1 cellular context compared by ENCODE assay signal in genomic region chr19:4851551-4852290, GRCh38.
TF ChIP-seq lines count a peak whose summit lies in the region.

No MANE protein-coding gene starts in this region.

TF ChIP-seq in HepG2, 621 proteins besides CTCF, POLR2A, EP300 and RAD21 (continued from another document and continues in another):
- TF ChIP-seq DMTF1 (CRISPR knock-in tag; IDR thresholded peaks at IDR 0.05): no peak
- TF ChIP-seq ZNF501 (CRISPR knock-in tag; IDR thresholded peaks at IDR 0.05): 0 out of 2 replicates have a peak, but pooled peaks have one; percentile 50
- no peak for TF ChIP-seq FOXM1 (CRISPR knock-in tag; IDR thresholded peaks at IDR 0.05)
- no peak for TF ChIP-seq NR2F6 (IDR thresholded peaks at IDR 0.05)
- peak; percentile 67 for TF ChIP-seq NR2F6 (CRISPR knock-in tag; IDR thresholded peaks at IDR 0.05)
- TF ChIP-seq ISX (CRISPR knock-in tag; conservative IDR thresholded peaks at IDR 0.05): no peak
- TF ChIP-seq SOX6 (IDR thresholded peaks at IDR 0.05): no peak
- peak; percentile 55; the same call in 1 of the 2 replicates for TF ChIP-seq SOX6 (CRISPR knock-in tag; IDR thresholded peaks at IDR 0.05)
- TF ChIP-seq CHD4 (IDR thresholded peaks at IDR 0.05; ENCODE audit: borderline replicate concordance, low read length): peak; percentile 22; the same call in 1 of the 2 replicates
- TF ChIP-seq YEATS2 (CRISPR knock-in tag; IDR thresholded peaks at IDR 0.05; ENCODE audit: borderline replicate concordance): peak; percentile 25; the same call in 1 of the 2 replicates
- no peak for TF ChIP-seq BRCA1 (CRISPR knock-in tag; IDR thresholded peaks at IDR 0.05)
- TF ChIP-seq HDAC1 (CRISPR knock-in tag; IDR thresholded peaks at IDR 0.05): peak; percentile 67
- peak; percentile 39; the same call in 1 of the 2 replicates for TF ChIP-seq SMAD3 (CRISPR knock-in tag; IDR thresholded peaks at IDR 0.05)
- TF ChIP-seq NFE2 (CRISPR knock-in tag; IDR thresholded peaks at IDR 0.05): no peak
- peak; percentile 43; the same call in 1 of the 2 replicates for TF ChIP-seq TFAP4 (IDR thresholded peaks at IDR 0.05; ENCODE audit: borderline replicate concordance, low read depth)
- no peak for TF ChIP-seq ETV6 (CRISPR knock-in tag; conservative IDR thresholded peaks at IDR 0.05)
- no peak for TF ChIP-seq CBX2 (IDR thresholded peaks at IDR 0.05; ENCODE audit: low read depth, low read length)
- TF ChIP-seq CBX2 (CRISPR knock-in tag; IDR thresholded peaks at IDR 0.05; ENCODE audit: low read depth): no peak
- no peak for TF ChIP-seq NCOA5 (CRISPR knock-in tag; IDR thresholded peaks at IDR 0.05)
- TF ChIP-seq ZNF484 (CRISPR knock-in tag; IDR thresholded peaks at IDR 0.05; ENCODE audit: borderline replicate concordance, low read depth): no peak
- peak; percentile 67 for TF ChIP-seq ZFP91 (CRISPR knock-in tag; IDR thresholded peaks at IDR 0.05; ENCODE audit: borderline replicate concordance)
- peak; percentile 86 for TF ChIP-seq HNF4A (CRISPR knock-in tag; IDR thresholded peaks at IDR 0.05)
- TF ChIP-seq ZFP36 (IDR thresholded peaks at IDR 0.05; ENCODE audit: borderline replicate concordance, low read depth, low read length, partially characterized antibody): no peak
- no peak for TF ChIP-seq HOXA9 (CRISPR knock-in tag; IDR thresholded peaks at IDR 0.05; ENCODE audit: borderline replicate concordance)
- TF ChIP-seq ZBTB49 (CRISPR knock-in tag; IDR thresholded peaks at IDR 0.05; ENCODE audit: borderline replicate concordance): no peak
- TF ChIP-seq TBX2 (CRISPR knock-in tag; IDR thresholded peaks at IDR 0.05; ENCODE audit: borderline replicate concordance): peak; percentile 65; the same call in 1 of the 2 replicates
- no peak for TF ChIP-seq LCORL (IDR thresholded peaks at IDR 0.05)
- TF ChIP-seq LCORL (CRISPR knock-in tag; IDR thresholded peaks at IDR 0.05): peak; percentile 70
- peak; percentile 50; the same call in 1 of the 2 replicates for TF ChIP-seq ZNF747 (CRISPR knock-in tag; IDR thresholded peaks at IDR 0.05; ENCODE audit: borderline replicate concordance)
- TF ChIP-seq ZNF430 (CRISPR knock-in tag; IDR thresholded peaks at IDR 0.05): no peak
- no peak for TF ChIP-seq ZNF879 (CRISPR knock-in tag; IDR thresholded peaks at IDR 0.05)
- no peak for TF ChIP-seq MLLT10 (CRISPR knock-in tag; IDR thresholded peaks at IDR 0.05)
- no peak for TF ChIP-seq CENPBD1 (CRISPR knock-in tag; IDR thresholded peaks at IDR 0.05; ENCODE audit: borderline replicate concordance, low read depth)
- no peak for TF ChIP-seq ZSCAN29 (CRISPR knock-in tag; conservative IDR thresholded peaks at IDR 0.05)
- TF ChIP-seq ZBTB7B (CRISPR knock-in tag; IDR thresholded peaks at IDR 0.05): peak; percentile 94
- no peak for TF ChIP-seq RORA (CRISPR knock-in tag; IDR thresholded peaks at IDR 0.05)
- no peak for TF ChIP-seq U2AF2 (IDR thresholded peaks at IDR 0.05; ENCODE audit: low read depth, low read length)
- TF ChIP-seq RARA (CRISPR knock-in tag; IDR thresholded peaks at IDR 0.05): peak; percentile 19; the same call in 1 of the 2 replicates
- 0 out of 2 replicates have a peak, but pooled peaks have one; percentile 28 for TF ChIP-seq ETV5 (CRISPR knock-in tag; IDR thresholded peaks at IDR 0.05; ENCODE audit: borderline replicate concordance)
- TF ChIP-seq CENPX (CRISPR knock-in tag; IDR thresholded peaks at IDR 0.05): no peak
- TF ChIP-seq BRD4 (CRISPR knock-in tag; IDR thresholded peaks at IDR 0.05): no peak
- no peak for TF ChIP-seq ZFP82 (CRISPR knock-in tag; IDR thresholded peaks at IDR 0.05; ENCODE audit: borderline replicate concordance)
- TF ChIP-seq ZNF776 (CRISPR knock-in tag; IDR thresholded peaks at IDR 0.05): no peak
- TF ChIP-seq NCOA1 (CRISPR knock-in tag; IDR thresholded peaks at IDR 0.05): no peak
- no peak for TF ChIP-seq ZNF546 (CRISPR knock-in tag; conservative IDR thresholded peaks at IDR 0.05)
- no peak for TF ChIP-seq SNAPC4 (CRISPR knock-in tag; IDR thresholded peaks at IDR 0.05)
- TF ChIP-seq ZHX1 (CRISPR knock-in tag; IDR thresholded peaks at IDR 0.05; ENCODE audit: low read depth): peak; percentile 58; the same call in 1 of the 2 replicates
- TF ChIP-seq GATAD2A (CRISPR knock-in tag; IDR thresholded peaks at IDR 0.05): peak; percentile 69
- peak; percentile 70 for TF ChIP-seq ELF3 (CRISPR knock-in tag; IDR thresholded peaks at IDR 0.05)
- no peak for TF ChIP-seq ZNF713 (CRISPR knock-in tag; IDR thresholded peaks at IDR 0.05)
- TF ChIP-seq ZSCAN21 (CRISPR knock-in tag; IDR thresholded peaks at IDR 0.05; ENCODE audit: borderline replicate concordance): peak; percentile 56; the same call in 1 of the 2 replicates
- TF ChIP-seq MEF2D (CRISPR knock-in tag; IDR thresholded peaks at IDR 0.05): 0 out of 2 replicates have a peak, but pooled peaks have one; percentile 49
- TF ChIP-seq TBX3 (IDR thresholded peaks at IDR 0.05; ENCODE audit: borderline replicate concordance): peak; percentile 18; the same call in 1 of the 2 replicates
- peak; percentile 39; the same call in 1 of the 2 replicates for TF ChIP-seq MTA1 (CRISPR knock-in tag; IDR thresholded peaks at IDR 0.05; ENCODE audit: borderline replicate concordance)
- TF ChIP-seq ZNF44 (CRISPR knock-in tag; IDR thresholded peaks at IDR 0.05): no peak
- no peak for TF ChIP-seq ZNF629 (CRISPR knock-in tag; conservative IDR thresholded peaks at IDR 0.05)
- TF ChIP-seq ZBTB14 (CRISPR knock-in tag; IDR thresholded peaks at IDR 0.05): no peak
- no peak for TF ChIP-seq FOXP1 (IDR thresholded peaks at IDR 0.05)
- TF ChIP-seq FOXP1 (CRISPR knock-in tag; IDR thresholded peaks at IDR 0.05): 0 out of 2 replicates have a peak, but pooled peaks have one; percentile 13
